Comparison of ENCODE assay signal across 2 cellular contexts in genomic region chr6:154509421-154510143, GRCh38.
A peak's percentile ranks its signal among the peaks of the same experiment; 100 is the strongest.
TF ChIP-seq lines count a peak whose summit lies in the region.

No MANE protein-coding gene starts in this region.

TF ChIP-seq in HCT116, 20 proteins besides CTCF, POLR2A, EP300 and RAD21:
- TF ChIP-seq ZNF274 (IDR thresholded peaks at IDR 0.05; ENCODE audit: low read depth, low read length) (no peak), CBX3 (IDR thresholded peaks at IDR 0.05; ENCODE audit: low read depth) (no peak), SIN3A (IDR thresholded peaks at IDR 0.05; ENCODE audit: low read depth) (no peak)
- TF ChIP-seq, protein P1, sequence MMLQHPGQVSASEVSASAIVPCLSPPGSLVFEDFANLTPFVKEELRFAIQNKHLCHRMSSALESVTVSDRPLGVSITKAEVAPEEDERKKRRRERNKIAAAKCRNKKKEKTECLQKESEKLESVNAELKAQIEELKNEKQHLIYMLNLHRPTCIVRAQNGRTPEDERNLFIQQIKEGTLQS (IDR thresholded peaks at IDR 0.05), result no peak

TF ChIP-seq in HepG2, 621 proteins besides CTCF, POLR2A, EP300 and RAD21 (continues in another document):
- TF ChIP-seq YY1 (IDR thresholded peaks at IDR 0.05; ENCODE audit: insufficient read depth, insufficient replicate concordance, low read depth, low read length) (peak; percentile 33), AHR (CRISPR knock-in tag; IDR thresholded peaks at IDR 0.05) (no peak), TFDP1 (CRISPR knock-in tag; IDR thresholded peaks at IDR 0.05; ENCODE audit: borderline replicate concordance) (peak; percentile 54; the same call in 1 of the 2 replicates), ZNF235 (CRISPR knock-in tag; IDR thresholded peaks at IDR 0.05; ENCODE audit: borderline replicate concordance) (no peak), ARNT (IDR thresholded peaks at IDR 0.05) (no peak), HDAC2 (CRISPR knock-in tag; IDR thresholded peaks at IDR 0.05) (0 out of 2 replicates have a peak, but pooled peaks have one; percentile 3), TAF1 (CRISPR knock-in tag; IDR thresholded peaks at IDR 0.05) (no peak), KLF9 (CRISPR knock-in tag; IDR thresholded peaks at IDR 0.05; ENCODE audit: low read depth) (no peak), ELF4 (CRISPR knock-in tag; IDR thresholded peaks at IDR 0.05; ENCODE audit: borderline replicate concordance) (peak; percentile 33; the same call in 1 of the 2 replicates), PRPF4 (IDR thresholded peaks at IDR 0.05; ENCODE audit: low read depth, low read length, poor library complexity, severe bottlenecking) (no peak), ZNF792 (CRISPR knock-in tag; IDR thresholded peaks at IDR 0.05) (no peak), ZNF850 (CRISPR knock-in tag; conservative IDR thresholded peaks at IDR 0.05) (peak; percentile 87; the same call in 1 of the 2 replicates), ZNF589 (CRISPR knock-in tag; conservative IDR thresholded peaks at IDR 0.05) (no peak), FOXO4 (CRISPR knock-in tag; conservative IDR thresholded peaks at IDR 0.05) (no peak; the same call in 1 of the 2 replicates), ZNF788 (CRISPR knock-in tag; IDR thresholded peaks at IDR 0.05; ENCODE audit: borderline replicate concordance) (peak; percentile 51; the same call in 1 of the 2 replicates), GATAD2A (CRISPR knock-in tag; IDR thresholded peaks at IDR 0.05) (peak; percentile 25; the same call in 1 of the 2 replicates), SNAPC2 (CRISPR knock-in tag; IDR thresholded peaks at IDR 0.05) (no peak), RFX3 (CRISPR knock-in tag; IDR thresholded peaks at IDR 0.05) (no peak), ZNF644 (CRISPR knock-in tag; IDR thresholded peaks at IDR 0.05; ENCODE audit: low read depth) (no peak), REST (IDR thresholded peaks at IDR 0.05; ENCODE audit: borderline replicate concordance in 1 of 2, low read depth in 1 of 2, low read length in 2 of 2) (no peak), ARID2 (CRISPR knock-in tag; IDR thresholded peaks at IDR 0.05; ENCODE audit: borderline replicate concordance) (no peak), ASH2L (IDR thresholded peaks at IDR 0.05; ENCODE audit: insufficient read length, low read depth, low read length) (peak; percentile 73), POLR2AphosphoS5 (IDR thresholded peaks at IDR 0.05; ENCODE audit: low read depth, low read length) (no peak), ZEB1 (IDR thresholded peaks at IDR 0.05; ENCODE audit: insufficient replicate concordance, low read depth) (no peak), ZNF430 (CRISPR knock-in tag; IDR thresholded peaks at IDR 0.05) (peak; percentile 66; the same call in 1 of the 2 replicates), NFKB2 (CRISPR knock-in tag; IDR thresholded peaks at IDR 0.05; ENCODE audit: borderline replicate concordance) (no peak), ESRRA (CRISPR knock-in tag; IDR thresholded peaks at IDR 0.05; ENCODE audit: low read depth) (no peak), SIN3A (IDR thresholded peaks at IDR 0.05; ENCODE audit: borderline replicate concordance, low read depth, low read length) (0 out of 2 replicates have a peak, but pooled peaks have one; percentile 3), ZNF296 (CRISPR knock-in tag; conservative IDR thresholded peaks at IDR 0.05) (0 out of 2 replicates have a peak, but pooled peaks have one; percentile 15), MTA3 (CRISPR knock-in tag; IDR thresholded peaks at IDR 0.05) (no peak), NFE2L1 (CRISPR knock-in tag; IDR thresholded peaks at IDR 0.05; ENCODE audit: borderline replicate concordance) (0 out of 2 replicates have a peak, but pooled peaks have one; percentile 60), ZNF790 (CRISPR knock-in tag; IDR thresholded peaks at IDR 0.05; ENCODE audit: borderline replicate concordance) (peak; percentile 93), SRY (CRISPR knock-in tag; IDR thresholded peaks at IDR 0.05) (peak; percentile 68), ZNF30 (CRISPR knock-in tag; IDR thresholded peaks at IDR 0.05) (peak; percentile 45; the same call in 1 of the 2 replicates), ZNF205 (CRISPR knock-in tag; IDR thresholded peaks at IDR 0.05) (0 out of 2 replicates have a peak, but pooled peaks have one; percentile 29), KMT2A (CRISPR knock-in tag; IDR thresholded peaks at IDR 0.05) (peak; percentile 79; the same call in 1 of the 2 replicates), SMAD1 (CRISPR knock-in tag; IDR thresholded peaks at IDR 0.05; ENCODE audit: borderline replicate concordance, low read depth) (no peak; the same call in 1 of the 2 replicates), TBX3 (IDR thresholded peaks at IDR 0.05; ENCODE audit: borderline replicate concordance) (no peak), TEAD3 (CRISPR knock-in tag; optimal IDR thresholded peaks at IDR 0.05; ENCODE audit: borderline replicate concordance) (no peak), NRL (CRISPR knock-in tag; IDR thresholded peaks at IDR 0.05; ENCODE audit: borderline replicate concordance) (no peak; the same call in 1 of the 2 replicates), ZSCAN25 (CRISPR knock-in tag; IDR thresholded peaks at IDR 0.05) (no peak), HES4 (CRISPR knock-in tag; IDR thresholded peaks at IDR 0.05; ENCODE audit: borderline replicate concordance) (no peak; the same call in 1 of the 2 replicates), AKNA (CRISPR knock-in tag; IDR thresholded peaks at IDR 0.05; ENCODE audit: borderline replicate concordance) (peak; percentile 32; the same call in 1 of the 2 replicates), RFXAP (CRISPR knock-in tag; IDR thresholded peaks at IDR 0.05; ENCODE audit: borderline replicate concordance) (peak; percentile 46; the same call in 1 of the 2 replicates), SKIL (CRISPR knock-in tag; IDR thresholded peaks at IDR 0.05; ENCODE audit: borderline replicate concordance) (peak; percentile 2; the same call in 1 of the 2 replicates), PPARG (CRISPR knock-in tag; conservative IDR thresholded peaks at IDR 0.05) (no peak)
- TF ChIP-seq, protein P2, sequence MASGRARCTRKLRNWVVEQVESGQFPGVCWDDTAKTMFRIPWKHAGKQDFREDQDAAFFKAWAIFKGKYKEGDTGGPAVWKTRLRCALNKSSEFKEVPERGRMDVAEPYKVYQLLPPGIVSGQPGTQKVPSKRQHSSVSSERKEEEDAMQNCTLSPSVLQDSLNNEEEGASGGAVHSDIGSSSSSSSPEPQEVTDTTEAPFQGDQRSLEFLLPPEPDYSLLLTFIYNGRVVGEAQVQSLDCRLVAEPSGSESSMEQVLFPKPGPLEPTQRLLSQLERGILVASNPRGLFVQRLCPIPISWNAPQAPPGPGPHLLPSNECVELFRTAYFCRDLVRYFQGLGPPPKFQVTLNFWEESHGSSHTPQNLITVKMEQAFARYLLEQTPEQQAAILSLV (CRISPR knock-in tag; IDR thresholded peaks at IDR 0.05; ENCODE audit: borderline replicate concordance), result peak; percentile 26
- TF ChIP-seq, protein P3, sequence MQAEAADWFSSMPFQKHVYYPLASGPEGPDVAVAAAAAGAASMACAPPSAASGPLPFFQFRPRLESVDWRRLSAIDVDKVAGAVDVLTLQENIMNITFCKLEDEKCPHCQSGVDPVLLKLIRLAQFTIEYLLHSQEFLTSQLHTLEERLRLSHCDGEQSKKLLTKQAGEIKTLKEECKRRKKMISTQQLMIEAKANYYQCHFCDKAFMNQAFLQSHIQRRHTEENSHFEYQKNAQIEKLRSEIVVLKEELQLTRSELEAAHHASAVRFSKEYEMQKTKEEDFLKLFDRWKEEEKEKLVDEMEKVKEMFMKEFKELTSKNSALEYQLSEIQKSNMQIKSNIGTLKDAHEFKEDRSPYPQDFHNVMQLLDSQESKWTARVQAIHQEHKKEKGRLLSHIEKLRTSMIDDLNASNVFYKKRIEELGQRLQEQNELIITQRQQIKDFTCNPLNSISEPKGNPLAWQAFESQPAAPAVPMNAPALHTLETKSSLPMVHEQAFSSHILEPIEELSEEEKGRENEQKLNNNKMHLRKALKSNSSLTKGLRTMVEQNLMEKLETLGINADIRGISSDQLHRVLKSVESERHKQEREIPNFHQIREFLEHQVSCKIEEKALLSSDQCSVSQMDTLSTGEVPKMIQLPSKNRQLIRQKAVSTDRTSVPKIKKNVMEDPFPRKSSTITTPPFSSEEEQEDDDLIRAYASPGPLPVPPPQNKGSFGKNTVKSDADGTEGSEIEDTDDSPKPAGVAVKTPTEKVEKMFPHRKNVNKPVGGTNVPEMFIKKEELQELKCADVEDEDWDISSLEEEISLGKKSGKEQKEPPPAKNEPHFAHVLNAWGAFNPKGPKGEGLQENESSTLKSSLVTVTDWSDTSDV (CRISPR knock-in tag; IDR thresholded peaks at IDR 0.05), result no peak
